1 cellular context compared by ENCODE assay signal in genomic region chr11:330694-331314, GRCh38.
TF ChIP-seq lines count a peak whose summit lies in the region.

No MANE protein-coding gene starts in this region.

TF ChIP-seq in GM12878, 131 proteins besides CTCF, POLR2A, EP300 and RAD21 (continued from another document and continues in another):
- TF ChIP-seq LARP7 (IDR thresholded peaks at IDR 0.05) = peak; percentile 73
- no peak for TF ChIP-seq JUND (IDR thresholded peaks at IDR 0.05; ENCODE audit: low read depth, low read length)
- TF ChIP-seq NFIC (IDR thresholded peaks at IDR 0.05; ENCODE audit: low read depth, low read length) = peak; percentile 72; the same call in 1 of the 2 replicates
- 0 out of 2 replicates have a peak, but pooled peaks have one; percentile 36 for TF ChIP-seq CHD1 (IDR thresholded peaks at IDR 0.05; ENCODE audit: low read depth, low read length)
- TF ChIP-seq, protein P1, sequence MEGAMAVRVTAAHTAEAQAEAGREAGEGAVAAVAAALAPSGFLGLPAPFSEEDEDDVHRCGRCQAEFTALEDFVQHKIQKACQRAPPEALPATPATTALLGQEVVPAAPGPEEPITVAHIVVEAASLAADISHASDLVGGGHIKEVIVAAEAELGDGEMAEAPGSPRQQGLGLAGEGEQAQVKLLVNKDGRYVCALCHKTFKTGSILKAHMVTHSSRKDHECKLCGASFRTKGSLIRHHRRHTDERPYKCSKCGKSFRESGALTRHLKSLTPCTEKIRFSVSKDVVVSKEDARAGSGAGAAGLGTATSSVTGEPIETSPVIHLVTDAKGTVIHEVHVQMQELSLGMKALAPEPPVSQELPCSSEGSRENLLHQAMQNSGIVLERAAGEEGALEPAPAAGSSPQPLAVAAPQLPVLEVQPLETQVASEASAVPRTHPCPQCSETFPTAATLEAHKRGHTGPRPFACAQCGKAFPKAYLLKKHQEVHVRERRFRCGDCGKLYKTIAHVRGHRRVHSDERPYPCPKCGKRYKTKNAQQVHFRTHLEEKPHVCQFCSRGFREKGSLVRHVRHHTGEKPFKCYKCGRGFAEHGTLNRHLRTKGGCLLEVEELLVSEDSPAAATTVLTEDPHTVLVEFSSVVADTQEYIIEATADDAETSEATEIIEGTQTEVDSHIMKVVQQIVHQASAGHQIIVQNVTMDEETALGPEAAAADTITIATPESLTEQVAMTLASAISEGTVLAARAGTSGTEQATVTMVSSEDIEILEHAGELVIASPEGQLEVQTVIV (IDR thresholded peaks at IDR 0.05; ENCODE audit: borderline replicate concordance, partially characterized antibody) = no peak
- TF ChIP-seq ATF2 (IDR thresholded peaks at IDR 0.05; ENCODE audit: low read length) = no peak
- TF ChIP-seq SMAD5 (IDR thresholded peaks at IDR 0.05; ENCODE audit: low read depth) = no peak
- TF ChIP-seq MLLT1 (IDR thresholded peaks at IDR 0.05) = peak; percentile 89
- no peak; the same call in 1 of the 2 replicates for TF ChIP-seq FOXM1 (IDR thresholded peaks at IDR 0.05; ENCODE audit: low read depth, low read length)
- TF ChIP-seq ZNF217 (IDR thresholded peaks at IDR 0.05) = no peak
- peak; percentile 51 for TF ChIP-seq SKIL (IDR thresholded peaks at IDR 0.05; ENCODE audit: low read depth, poor library complexity, severe bottlenecking)
- TF ChIP-seq, protein P2, sequence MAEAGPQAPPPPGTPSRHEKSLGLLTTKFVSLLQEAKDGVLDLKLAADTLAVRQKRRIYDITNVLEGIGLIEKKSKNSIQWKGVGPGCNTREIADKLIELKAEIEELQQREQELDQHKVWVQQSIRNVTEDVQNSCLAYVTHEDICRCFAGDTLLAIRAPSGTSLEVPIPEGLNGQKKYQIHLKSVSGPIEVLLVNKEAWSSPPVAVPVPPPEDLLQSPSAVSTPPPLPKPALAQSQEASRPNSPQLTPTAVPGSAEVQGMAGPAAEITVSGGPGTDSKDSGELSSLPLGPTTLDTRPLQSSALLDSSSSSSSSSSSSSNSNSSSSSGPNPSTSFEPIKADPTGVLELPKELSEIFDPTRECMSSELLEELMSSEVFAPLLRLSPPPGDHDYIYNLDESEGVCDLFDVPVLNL (IDR thresholded peaks at IDR 0.05; ENCODE audit: low read depth, low read length) = no peak
- TF ChIP-seq SPI1 (IDR thresholded peaks at IDR 0.05; ENCODE audit: borderline replicate concordance, insufficient read depth, low read depth, low read length) = no peak
- TF ChIP-seq MYB (IDR thresholded peaks at IDR 0.05; ENCODE audit: borderline replicate concordance, low read depth, low read length) = 0 out of 2 replicates have a peak, but pooled peaks have one; percentile 15
- no peak for TF ChIP-seq PRDM15 (CRISPR knock-in tag; IDR thresholded peaks at IDR 0.05)
- TF ChIP-seq BACH1 (IDR thresholded peaks at IDR 0.05; ENCODE audit: borderline replicate concordance) = 0 out of 2 replicates have a peak, but pooled peaks have one; percentile 28
- TF ChIP-seq PKNOX1 (IDR thresholded peaks at IDR 0.05) = no peak
- TF ChIP-seq IKZF2 (IDR thresholded peaks at IDR 0.05) = peak; percentile 89 to 90
- TF ChIP-seq SUPT20H (IDR thresholded peaks at IDR 0.05; ENCODE audit: borderline replicate concordance, control insufficient read depth, low read depth, low read length) = no peak
- no peak for TF ChIP-seq NFYA (IDR thresholded peaks at IDR 0.05; ENCODE audit: borderline replicate concordance, low read depth, low read length)
- TF ChIP-seq CHD4 (IDR thresholded peaks at IDR 0.05) = no peak
- no peak for TF ChIP-seq MYC (IDR thresholded peaks at IDR 0.05; ENCODE audit: insufficient read depth, insufficient read length, insufficient replicate concordance, low read length, severe bottlenecking)
- TF ChIP-seq, protein P3, sequence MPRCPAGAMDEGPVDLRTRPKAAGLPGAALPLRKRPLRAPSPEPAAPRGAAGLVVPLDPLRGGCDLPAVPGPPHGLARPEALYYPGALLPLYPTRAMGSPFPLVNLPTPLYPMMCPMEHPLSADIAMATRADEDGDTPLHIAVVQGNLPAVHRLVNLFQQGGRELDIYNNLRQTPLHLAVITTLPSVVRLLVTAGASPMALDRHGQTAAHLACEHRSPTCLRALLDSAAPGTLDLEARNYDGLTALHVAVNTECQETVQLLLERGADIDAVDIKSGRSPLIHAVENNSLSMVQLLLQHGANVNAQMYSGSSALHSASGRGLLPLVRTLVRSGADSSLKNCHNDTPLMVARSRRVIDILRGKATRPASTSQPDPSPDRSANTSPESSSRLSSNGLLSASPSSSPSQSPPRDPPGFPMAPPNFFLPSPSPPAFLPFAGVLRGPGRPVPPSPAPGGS (IDR thresholded peaks at IDR 0.05; ENCODE audit: borderline replicate concordance, insufficient read depth, low read depth, low read length, poor library complexity, severe bottlenecking) = no peak
- peak; percentile 96 for TF ChIP-seq DPF2 (IDR thresholded peaks at IDR 0.05)
- TF ChIP-seq MEF2A (IDR thresholded peaks at IDR 0.05; ENCODE audit: insufficient read depth, low read depth, low read length) = 0 out of 2 replicates have a peak, but pooled peaks have one; percentile 35
- peak; percentile 61; the same call in 1 of the 2 replicates for TF ChIP-seq CHD2 (IDR thresholded peaks at IDR 0.05; ENCODE audit: borderline replicate concordance, low read depth, low read length)
- TF ChIP-seq SMAD1 (IDR thresholded peaks at IDR 0.05; ENCODE audit: low read depth, partially characterized antibody) = no peak
- TF ChIP-seq MTA2 (IDR thresholded peaks at IDR 0.05; ENCODE audit: low read depth) = peak; percentile 85
- TF ChIP-seq PML (IDR thresholded peaks at IDR 0.05; ENCODE audit: low read length) = no peak
- peak; percentile 66 for TF ChIP-seq BCL11A (IDR thresholded peaks at IDR 0.05; ENCODE audit: low read depth, low read length)
- TF ChIP-seq EED (IDR thresholded peaks at IDR 0.05; ENCODE audit: low read depth) = peak; percentile 89
- 0 out of 2 replicates have a peak, but pooled peaks have one; percentile 22 for TF ChIP-seq ASH2L (IDR thresholded peaks at IDR 0.05; ENCODE audit: borderline replicate concordance, low read depth)
- TF ChIP-seq, protein P4, sequence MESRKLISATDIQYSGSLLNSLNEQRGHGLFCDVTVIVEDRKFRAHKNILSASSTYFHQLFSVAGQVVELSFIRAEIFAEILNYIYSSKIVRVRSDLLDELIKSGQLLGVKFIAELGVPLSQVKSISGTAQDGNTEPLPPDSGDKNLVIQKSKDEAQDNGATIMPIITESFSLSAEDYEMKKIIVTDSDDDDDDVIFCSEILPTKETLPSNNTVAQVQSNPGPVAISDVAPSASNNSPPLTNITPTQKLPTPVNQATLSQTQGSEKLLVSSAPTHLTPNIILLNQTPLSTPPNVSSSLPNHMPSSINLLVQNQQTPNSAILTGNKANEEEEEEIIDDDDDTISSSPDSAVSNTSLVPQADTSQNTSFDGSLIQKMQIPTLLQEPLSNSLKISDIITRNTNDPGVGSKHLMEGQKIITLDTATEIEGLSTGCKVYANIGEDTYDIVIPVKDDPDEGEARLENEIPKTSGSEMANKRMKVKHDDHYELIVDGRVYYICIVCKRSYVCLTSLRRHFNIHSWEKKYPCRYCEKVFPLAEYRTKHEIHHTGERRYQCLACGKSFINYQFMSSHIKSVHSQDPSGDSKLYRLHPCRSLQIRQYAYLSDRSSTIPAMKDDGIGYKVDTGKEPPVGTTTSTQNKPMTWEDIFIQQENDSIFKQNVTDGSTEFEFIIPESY (IDR thresholded peaks at IDR 0.05) = no peak
- no peak for TF ChIP-seq ZBED1 (IDR thresholded peaks at IDR 0.05; ENCODE audit: borderline replicate concordance)
- TF ChIP-seq, protein P5, sequence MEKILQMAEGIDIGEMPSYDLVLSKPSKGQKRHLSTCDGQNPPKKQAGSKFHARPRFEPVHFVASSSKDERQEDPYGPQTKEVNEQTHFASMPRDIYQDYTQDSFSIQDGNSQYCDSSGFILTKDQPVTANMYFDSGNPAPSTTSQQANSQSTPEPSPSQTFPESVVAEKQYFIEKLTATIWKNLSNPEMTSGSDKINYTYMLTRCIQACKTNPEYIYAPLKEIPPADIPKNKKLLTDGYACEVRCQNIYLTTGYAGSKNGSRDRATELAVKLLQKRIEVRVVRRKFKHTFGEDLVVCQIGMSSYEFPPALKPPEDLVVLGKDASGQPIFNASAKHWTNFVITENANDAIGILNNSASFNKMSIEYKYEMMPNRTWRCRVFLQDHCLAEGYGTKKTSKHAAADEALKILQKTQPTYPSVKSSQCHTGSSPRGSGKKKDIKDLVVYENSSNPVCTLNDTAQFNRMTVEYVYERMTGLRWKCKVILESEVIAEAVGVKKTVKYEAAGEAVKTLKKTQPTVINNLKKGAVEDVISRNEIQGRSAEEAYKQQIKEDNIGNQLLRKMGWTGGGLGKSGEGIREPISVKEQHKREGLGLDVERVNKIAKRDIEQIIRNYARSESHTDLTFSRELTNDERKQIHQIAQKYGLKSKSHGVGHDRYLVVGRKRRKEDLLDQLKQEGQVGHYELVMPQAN (conservative IDR thresholded peaks at IDR 0.05) = no peak; the same call in 1 of the 2 replicates
- TF ChIP-seq, protein P6, sequence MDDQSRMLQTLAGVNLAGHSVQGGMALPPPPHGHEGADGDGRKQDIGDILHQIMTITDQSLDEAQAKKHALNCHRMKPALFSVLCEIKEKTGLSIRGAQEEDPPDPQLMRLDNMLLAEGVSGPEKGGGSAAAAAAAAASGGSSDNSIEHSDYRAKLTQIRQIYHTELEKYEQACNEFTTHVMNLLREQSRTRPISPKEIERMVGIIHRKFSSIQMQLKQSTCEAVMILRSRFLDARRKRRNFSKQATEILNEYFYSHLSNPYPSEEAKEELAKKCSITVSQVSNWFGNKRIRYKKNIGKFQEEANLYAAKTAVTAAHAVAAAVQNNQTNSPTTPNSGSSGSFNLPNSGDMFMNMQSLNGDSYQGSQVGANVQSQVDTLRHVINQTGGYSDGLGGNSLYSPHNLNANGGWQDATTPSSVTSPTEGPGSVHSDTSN (IDR thresholded peaks at IDR 0.05; ENCODE audit: insufficient replicate concordance, low read depth, low read length) = no peak
